In the genomic region with DNA sequence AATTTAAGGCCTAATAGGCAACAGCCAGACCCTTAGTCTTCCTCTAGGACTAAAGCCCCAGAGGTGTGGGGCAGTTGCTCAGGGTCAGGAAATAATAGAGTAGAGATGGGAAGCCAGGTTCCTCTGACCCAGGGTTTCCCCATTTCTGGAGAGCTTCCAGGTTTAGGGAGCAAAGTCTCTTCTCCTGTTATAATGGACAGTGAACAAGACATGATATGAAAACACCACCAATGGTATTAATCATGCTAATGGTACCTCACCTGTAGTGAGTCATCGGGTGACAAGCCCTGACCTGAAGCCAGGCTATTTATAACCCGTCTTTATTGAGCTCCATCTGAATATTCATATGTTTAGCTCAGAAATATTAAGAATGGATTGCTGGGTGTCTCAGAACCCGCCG, we compare ENCODE assay signal across 13 cellular contexts. TPM values are rescaled to one million over a fixed set of nuclear protein-coding genes. Genes with fewer than 3 reads are reported as not detected.
DNase-seq lines count a peak whose midpoint lies in the region; ATAC-seq, FAIRE-seq and TF ChIP-seq lines count a peak whose summit lies in the region.
"Had no signal": no experiment of that assay in that cellular context is flagged by ENCODE, and none has a peak within 500 bp of the region (broad histone marks: within the 10 kb centered on the region; RNA-seq: fewer than 3 reads in every experiment).

No MANE protein-coding gene starts in this region.

- peak; percentile 8 for ATAC-seq in left ventricle myocardium superior
- ATAC-seq in HG03097 (IDR thresholded peaks at IDR 0.05; ENCODE audit: low FRiP score, unreplicated experiment): no peak

- TF ChIP-seq CTCF in bronchial epithelial cell (IDR thresholded peaks at IDR 0.05; ENCODE audit: insufficient read depth, low read length, severe bottlenecking): no peak

- FAIRE-seq in bronchial epithelial cell (lab: Jason Lieb, UNC): no peak
- FAIRE-seq: H1 had no signal

- H3K4me3 ChIP-seq in bronchial epithelial cell (ENCODE audit: low read depth, low read length): no peak overlapping the region

- intact Hi-C loops in left ventricle myocardium superior (cut with micrococcal nuclease) (no loop called here), cardiac septum (cut with DNase I) (no loop called here)

- DNase-seq in left ventricle myocardium superior (no peak), cardiac septum (ENCODE audit: low spot score) (no peak), bronchial epithelial cell (ENCODE audit: low read depth) (peak; percentile 95), mucosa of gallbladder (ENCODE audit: low spot score) (peak; percentile 75), NCI-H2081 treated with DMSO at 0.1 percent for 48 hours (lab: John Stamatoyannopoulos, UW) (no peak), COR-L47 (lab: John Stamatoyannopoulos, UW) (no peak), T-helper 9 cell (no peak)
- DNase-seq: activated CD4-positive, CD25-positive, alpha-beta regulatory T cell; foreskin fibroblast; stimulated activated CD4-positive, alpha-beta T cell treated with anti-CD3 and anti-CD28 coated beads, Interleukin-15, amount 100 ng/mL, for 24 hours; stimulated activated CD8-positive, alpha-beta memory T cell treated with anti-CD3 and anti-CD28 coated beads, Interleukin-4, amount 100 ng/mL, for 48 hours had no signal

- H3K36me3 ChIP-seq in bronchial epithelial cell (ENCODE audit: control insufficient read depth, insufficient read depth, low read length): peaks cover 4% of the 10 kb centered on the region

- no peaks in the 10 kb centered on the region for H3K27me3 ChIP-seq in bronchial epithelial cell (ENCODE audit: control insufficient read depth, insufficient read depth, low read length)

RNA-seq across cellular contexts. Expression of gene BICRA, which starts 24.6 kb away (rescaled TPM):
- total RNA-seq in left ventricle myocardium superior: 9.5 TPM
- 9.3 TPM for total RNA-seq in cardiac septum
- 2.9 and 4.5 TPM in 2 replicates for total RNA-seq in bronchial epithelial cell
- 20.9 TPM for total RNA-seq in mucosa of gallbladder

Comparison
In these comparisons a context has a peak if more than half of its experiments do, and no peak if none do; other contexts are left out.
1. DNase-seq: peak in bronchial epithelial cell (single experiment) and mucosa of gallbladder (single experiment); none in left ventricle myocardium superior (single experiment), cardiac septum (single experiment), NCI-H2081 treated with DMSO at 0.1 percent for 48 hours (single experiment), COR-L47 (single experiment) and T-helper 9 cell (single experiment).